ENCODE assay signal across 34 cellular contexts in genomic region chr14:97369901-97370300, GRCh38.
"Had no signal": no experiment of that assay in that cellular context is flagged by ENCODE, and none has a peak within 500 bp of the region (broad histone marks: within the 10 kb centered on the region; RNA-seq: fewer than 3 reads in every experiment).

No MANE protein-coding gene starts in this region.

- H3K9me3 ChIP-seq: SJSA1, SK-N-SH had no signal

- H2AFZ ChIP-seq: PC-9 had no signal

- H3K4me3 Mint-ChIP-seq: activated CD4-positive, alpha-beta memory T cell treated with anti-CD3 and anti-CD28 coated beads, Interleukin-2, amount 10 ng/mL, durations not matched to agents 7 days and 5 days; activated CD8-positive, alpha-beta memory T cell treated with anti-CD3 and anti-CD28 coated beads, Interleukin-2, amount 10 ng/mL, durations not matched to agents 7 days and 5 days; activated naive CD8-positive, alpha-beta T cell treated with anti-CD3 and anti-CD28 coated beads for 36 hours; T-cell; T-helper 17 cell had no signal

- DNase-seq: activated CD4-positive, alpha-beta memory T cell treated with anti-CD3 and anti-CD28 coated beads, Interleukin-2, amount 10 ng/mL, durations not matched to agents 7 days and 5 days; activated CD4-positive, alpha-beta T cell treated with anti-CD3 and anti-CD28 coated beads for 1 hour; activated CD4-positive, alpha-beta T cell treated with anti-CD3 and anti-CD28 coated beads for 48 hours; activated CD4-positive, CD25-positive, alpha-beta regulatory T cell; activated CD8-positive, alpha-beta memory T cell treated with anti-CD3 and anti-CD28 coated beads for 24 hours; activated CD8-positive, alpha-beta memory T cell treated with anti-CD3 and anti-CD28 coated beads, Interleukin-2, amount 10 ng/mL, durations not matched to agents 7 days and 5 days; activated CD8-positive, alpha-beta memory T cell treated with anti-CD3 and anti-CD28 coated beads, Interleukin-2, amount 50 U/mL, for 48 hours; activated effector memory CD4-positive, alpha-beta T cell treated with anti-CD3 and anti-CD28 coated beads, Interleukin-2, amount 50 U/mL, for 16 hours; activated naive CD4-positive, alpha-beta T cell; activated naive CD4-positive, alpha-beta T cell treated with anti-CD3 and anti-CD28 coated beads, Interleukin-2, amount 50 U/mL, for 16 hours; activated naive CD8-positive, alpha-beta T cell treated with anti-CD3 and anti-CD28 coated beads for 36 hours; activated T-cell treated with anti-CD3 and anti-CD28 coated beads, Interleukin-2, amount 50 U/mL, for 48 hours; amniotic stem cell; aorta; brain microvascular endothelial cell; central memory CD4-positive, alpha-beta T cell; NCI-H1092 treated with DMSO at 0.1 percent for 48 hours; NCI-H1417 treated with DMSO at 0.1 percent for 48 hours; NCI-H187 treated with DMSO at 0.1 percent for 48 hours; NCI-H2081; NCI-H2171 treated with DMSO at 0.1 percent for 48 hours; NCI-H2227 treated with DMSO at 0.1 percent for 48 hours; NCI-H446 treated with DMSO at 0.1 percent for 48 hours; NCI-H524; NCI-H69; NK-92 treated with Interleukin-12 subunit alpha and Interleukin-12 subunit beta, amount 100 ng/mL, for 24 hours; PC-9; SHP77 treated with DMSO at 0.1 percent for 48 hours; SK-N-SH; T-cell; T-helper 17 cell; WERI-Rb-1 had no signal

- H3K27me3 ChIP-seq: brain microvascular endothelial cell, SJSA1 had no signal

- H3K36me3 ChIP-seq: brain microvascular endothelial cell, SJSA1, WERI-Rb-1 had no signal

- ATAC-seq: activated CD8-positive, alpha-beta memory T cell treated with anti-CD3 and anti-CD28 coated beads, Interleukin-2, amount 10 ng/mL, durations not matched to agents 7 days and 5 days; T-cell; T-helper 17 cell had no signal

- H3K27ac Mint-ChIP-seq: activated CD4-positive, alpha-beta memory T cell treated with anti-CD3 and anti-CD28 coated beads, Interleukin-2, amount 10 ng/mL, durations not matched to agents 7 days and 5 days; activated CD8-positive, alpha-beta memory T cell treated with anti-CD3 and anti-CD28 coated beads, Interleukin-2, amount 10 ng/mL, durations not matched to agents 7 days and 5 days; activated naive CD8-positive, alpha-beta T cell treated with anti-CD3 and anti-CD28 coated beads for 36 hours; T-cell; T-helper 17 cell had no signal

- H3K36me3 Mint-ChIP-seq: activated naive CD8-positive, alpha-beta T cell treated with anti-CD3 and anti-CD28 coated beads for 36 hours; T-cell had no signal

- H3K4me3 ChIP-seq: PC-9, SJSA1 had no signal

- H3K9ac ChIP-seq: KMS-11, SK-N-SH had no signal

- H3K4me2 ChIP-seq: KMS-11, PC-9, SK-N-SH had no signal

- H3K27me3 Mint-ChIP-seq: activated CD4-positive, alpha-beta memory T cell treated with anti-CD3 and anti-CD28 coated beads, Interleukin-2, amount 10 ng/mL, durations not matched to agents 7 days and 5 days; activated CD8-positive, alpha-beta memory T cell treated with anti-CD3 and anti-CD28 coated beads, Interleukin-2, amount 10 ng/mL, durations not matched to agents 7 days and 5 days; activated naive CD8-positive, alpha-beta T cell treated with anti-CD3 and anti-CD28 coated beads for 36 hours; T-cell; T-helper 17 cell had no signal

- H3K27ac ChIP-seq: brain microvascular endothelial cell, KMS-11, PC-9, SJSA1, WERI-Rb-1 had no signal

- H3K4me1 ChIP-seq: SJSA1 had no signal
